ENCODE assay signal across 24 cellular contexts in genomic region chr3:177959188-177959587, GRCh38.
"Had no signal": no experiment of that assay in that cellular context is flagged by ENCODE, and none has a peak within 500 bp of the region (broad histone marks: within the 10 kb centered on the region; RNA-seq: fewer than 3 reads in every experiment).

No MANE protein-coding gene starts in this region.

- H3K27me3 Mint-ChIP-seq: dendritic cell treated with granulocyte-macrophage colony-stimulating factor and Interleukin-4, amounts not matched to agents 40 ng/mL and 50 ng/mL, for 4 days; effector memory CD8-positive, alpha-beta T cell; naive B cell had no signal

- H3K4me1 ChIP-seq: colonic mucosa, esophagus squamous epithelium, gastrocnemius medialis, left lung, lower lobe of right lung had no signal

- ATAC-seq: effector memory CD8-positive, alpha-beta T cell; esophagus mucosa; gastrocnemius medialis; left lung; lower lobe of right lung; mucosa of descending colon had no signal

- H3K4me3 ChIP-seq: colonic mucosa, esophagus squamous epithelium, gastrocnemius medialis, heart right ventricle, left lung, lower lobe of right lung, mucosa of descending colon had no signal

- H3K9me3 Mint-ChIP-seq: dendritic cell treated with granulocyte-macrophage colony-stimulating factor and Interleukin-4, amounts not matched to agents 40 ng/mL and 50 ng/mL, for 4 days; effector memory CD8-positive, alpha-beta T cell; endodermal cell; mesothelial cell of epicardium; naive B cell had no signal

- H3K4me3 Mint-ChIP-seq: dendritic cell treated with granulocyte-macrophage colony-stimulating factor and Interleukin-4, amounts not matched to agents 40 ng/mL and 50 ng/mL, for 4 days; effector memory CD8-positive, alpha-beta T cell; endodermal cell; mesothelial cell of epicardium; naive B cell had no signal

- H3K27me3 ChIP-seq: colonic mucosa, esophagus squamous epithelium, gastrocnemius medialis, heart right ventricle, left lung had no signal

- H3K27ac ChIP-seq: colonic mucosa, epithelial cell of prostate, esophagus squamous epithelium, gastrocnemius medialis, heart right ventricle, left lung, lower lobe of right lung had no signal

- H3K36me3 ChIP-seq: colonic mucosa, esophagus squamous epithelium, gastrocnemius medialis, heart right ventricle, left lung, lower lobe of right lung had no signal

- H3K36me3 Mint-ChIP-seq: mesothelial cell of epicardium, naive B cell had no signal

- H3K27ac Mint-ChIP-seq: dendritic cell treated with granulocyte-macrophage colony-stimulating factor and Interleukin-4, amounts not matched to agents 40 ng/mL and 50 ng/mL, for 4 days; effector memory CD8-positive, alpha-beta T cell; endodermal cell; mesothelial cell of epicardium; naive B cell had no signal

- H3K4me1 Mint-ChIP-seq: endodermal cell, mesothelial cell of epicardium had no signal

- H3K9me3 ChIP-seq: colonic mucosa, esophagus squamous epithelium, gastrocnemius medialis, heart right ventricle, left lung, lower lobe of right lung, mucosa of descending colon had no signal

- DNase-seq: colonic mucosa; cortex of kidney; effector CD8-positive, alpha-beta T cell; effector memory CD8-positive, alpha-beta T cell; endodermal cell; erythroblast; esophagus squamous epithelium; foreskin fibroblast; foreskin melanocyte; gastrocnemius medialis; glutamatergic neuron; head of caudate nucleus; heart right ventricle; hippocampal formation; left cardiac atrium; left lung; left ventricle myocardium superior; lower lobe of right lung; mucosa of descending colon; naive B cell had no signal
